ENCODE assay signal across 8 cellular contexts in the genomic region with DNA sequence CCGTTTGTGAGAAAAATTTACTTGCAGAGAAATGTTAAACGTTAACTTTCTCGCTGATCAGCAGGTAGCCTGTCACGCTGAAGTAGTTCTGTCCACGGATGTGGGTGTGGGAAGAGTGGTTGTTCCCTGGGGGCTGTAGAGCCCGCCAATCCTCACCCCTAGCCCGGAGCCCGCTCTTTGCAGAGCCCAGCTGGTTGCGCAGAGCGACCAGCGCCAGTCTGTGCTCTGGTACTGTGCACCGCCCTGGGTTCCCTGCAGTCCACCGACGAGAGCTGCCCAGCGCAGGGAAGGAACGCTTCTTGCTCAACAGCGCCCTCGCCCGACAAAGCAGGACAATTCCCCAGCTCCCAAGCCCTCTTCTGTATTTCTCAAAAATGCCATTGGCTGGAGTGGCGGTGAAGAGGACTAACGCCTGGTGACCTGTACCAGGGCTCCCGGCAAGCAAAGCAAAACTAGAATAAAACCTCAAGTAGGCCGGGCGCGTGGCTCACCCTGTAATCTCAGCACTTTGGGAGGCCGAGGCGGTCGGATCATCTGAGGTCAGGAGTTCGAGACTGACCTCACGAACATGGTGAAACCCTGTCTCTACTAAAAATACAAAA. TPM values are rescaled to one million over a fixed set of nuclear protein-coding genes. Genes with fewer than 3 reads are reported as not detected.
DNase-seq lines count a peak whose midpoint lies in the region; ATAC-seq, FAIRE-seq and TF ChIP-seq lines count a peak whose summit lies in the region.

No MANE protein-coding gene starts in this region.

- peak overlapping the region; percentile 60 to 79 for H3K4me3 Mint-ChIP-seq in stimulated activated naive CD8-positive, alpha-beta T cell treated with anti-CD3 and anti-CD28 coated beads, Interleukin-15, amount 100 ng/mL, for 72 hours

- peaks cover 23% of the 10 kb centered on the region for H3K27me3 ChIP-seq in neural cell (ENCODE audit: insufficient read depth, low read depth, low read length)

- H4K20me1 ChIP-seq in neural cell (ENCODE audit: insufficient read depth) = no peaks in the 10 kb centered on the region

- ATAC-seq in GM21786 (IDR thresholded peaks at IDR 0.05; ENCODE audit: unreplicated experiment) = peak; percentile 96
- peak; percentile 90 for ATAC-seq in stimulated activated naive CD8-positive, alpha-beta T cell treated with anti-CD3 and anti-CD28 coated beads, Interleukin-15, amount 100 ng/mL, for 72 hours

- H3K4me2 ChIP-seq in neural cell (ENCODE audit: low read length) = no peak overlapping the region

- no peaks in the 10 kb centered on the region for H3K79me2 ChIP-seq in neural cell (replicated peaks; ENCODE audit: insufficient read depth, low read length)

- H3K4me1 Mint-ChIP-seq in stimulated activated naive CD8-positive, alpha-beta T cell treated with anti-CD3 and anti-CD28 coated beads, Interleukin-15, amount 100 ng/mL, for 72 hours = peaks cover 19% of the 10 kb centered on the region

- H3K9me3 ChIP-seq in neural cell (ENCODE audit: low read length) = peaks cover 5% of the 10 kb centered on the region

- H2AFZ ChIP-seq in neural cell (ENCODE audit: low read depth, low read length) = no peak overlapping the region

- H3F3A ChIP-seq in neural cell (ENCODE audit: insufficient read depth, low read length, poor library complexity, severe bottlenecking) = no peaks in the 10 kb centered on the region

- peak; percentile 55 for FAIRE-seq in RCC 7860 (lab: Jason Lieb, UNC)

- TF ChIP-seq CTCF in fibroblast of pulmonary artery (IDR thresholded peaks at IDR 0.05; ENCODE audit: low read length, missing control alignments) (peak; percentile 88), neural cell (IDR thresholded peaks at IDR 0.05; ENCODE audit: poor library complexity, severe bottlenecking) (peak; percentile 43)

- H3K27me3 Mint-ChIP-seq in stimulated activated naive CD8-positive, alpha-beta T cell treated with anti-CD3 and anti-CD28 coated beads, Interleukin-15, amount 100 ng/mL, for 72 hours = peaks cover 70% of the 10 kb centered on the region

- no peak for TF ChIP-seq RAD21 in neural cell (conservative IDR thresholded peaks at IDR 0.05)

- H3K9me3 Mint-ChIP-seq in stimulated activated naive CD8-positive, alpha-beta T cell treated with anti-CD3 and anti-CD28 coated beads, Interleukin-15, amount 100 ng/mL, for 72 hours = no peaks in the 10 kb centered on the region

- no peak overlapping the region for H3K9ac ChIP-seq in neural cell (ENCODE audit: low read length)

- no peak overlapping the region for H3K27ac Mint-ChIP-seq in stimulated activated naive CD8-positive, alpha-beta T cell treated with anti-CD3 and anti-CD28 coated beads, Interleukin-15, amount 100 ng/mL, for 72 hours

- DNase-seq in DMS79 (lab: John Stamatoyannopoulos, UW) = peak; percentile 91
- DNase-seq in LHCN-M2 (ENCODE audit: low read depth) = peak; percentile 81
- DNase-seq in RCC 7860 (ENCODE audit: low spot score) = peak; percentile 82
- DNase-seq in activated T-helper 1 cell treated with anti-CD3 and anti-CD28 coated beads, Interleukin-2, amount 50 U/mL, for 16 hours (ENCODE audit: low read depth in 1 of 2, low spot score in 1 of 2) = peak; percentile 61 to 69
- DNase-seq in fibroblast of pulmonary artery (ENCODE audit: low read depth) = peak; percentile 89
- DNase-seq in stimulated activated naive CD8-positive, alpha-beta T cell treated with anti-CD3 and anti-CD28 coated beads, Interleukin-15, amount 100 ng/mL, for 72 hours = peak; percentile 77 to 83

- peak overlapping the region; percentile 48 for H3K4me3 ChIP-seq in fibroblast of pulmonary artery (replicated peaks; ENCODE audit: low read depth, low read length)
- no peak overlapping the region for H3K4me3 ChIP-seq in neural cell (ENCODE audit: low read length)

- no peaks in the 10 kb centered on the region for H3K9me2 ChIP-seq in neural cell (ENCODE audit: insufficient read depth, low read length)

- H3K27ac ChIP-seq in neural cell (ENCODE audit: low read length) = no peak overlapping the region

- TF ChIP-seq EP300 in neural cell (conservative IDR thresholded peaks at IDR 0.05; ENCODE audit: poor library complexity, severe bottlenecking) = no peak

- H3K36me3 ChIP-seq in neural cell (ENCODE audit: insufficient read depth, low read length) = no peaks in the 10 kb centered on the region

TF ChIP-seq in neural cell, 6 proteins besides CTCF, POLR2A, EP300 and RAD21:
- TF ChIP-seq SMC3 (conservative IDR thresholded peaks at IDR 0.05; ENCODE audit: poor library complexity) (no peak), POLR2AphosphoS5 (IDR thresholded peaks at IDR 0.05) (no peak), MXI1 (conservative IDR thresholded peaks at IDR 0.05; ENCODE audit: poor library complexity, severe bottlenecking) (no peak), EZH2 (IDR thresholded peaks at IDR 0.05; ENCODE audit: borderline replicate concordance, insufficient read depth, low read length, poor library complexity, severe bottlenecking) (no peak), TAF1 (IDR thresholded peaks at IDR 0.05; ENCODE audit: low read depth) (no peak)
- TF ChIP-seq, protein P1, sequence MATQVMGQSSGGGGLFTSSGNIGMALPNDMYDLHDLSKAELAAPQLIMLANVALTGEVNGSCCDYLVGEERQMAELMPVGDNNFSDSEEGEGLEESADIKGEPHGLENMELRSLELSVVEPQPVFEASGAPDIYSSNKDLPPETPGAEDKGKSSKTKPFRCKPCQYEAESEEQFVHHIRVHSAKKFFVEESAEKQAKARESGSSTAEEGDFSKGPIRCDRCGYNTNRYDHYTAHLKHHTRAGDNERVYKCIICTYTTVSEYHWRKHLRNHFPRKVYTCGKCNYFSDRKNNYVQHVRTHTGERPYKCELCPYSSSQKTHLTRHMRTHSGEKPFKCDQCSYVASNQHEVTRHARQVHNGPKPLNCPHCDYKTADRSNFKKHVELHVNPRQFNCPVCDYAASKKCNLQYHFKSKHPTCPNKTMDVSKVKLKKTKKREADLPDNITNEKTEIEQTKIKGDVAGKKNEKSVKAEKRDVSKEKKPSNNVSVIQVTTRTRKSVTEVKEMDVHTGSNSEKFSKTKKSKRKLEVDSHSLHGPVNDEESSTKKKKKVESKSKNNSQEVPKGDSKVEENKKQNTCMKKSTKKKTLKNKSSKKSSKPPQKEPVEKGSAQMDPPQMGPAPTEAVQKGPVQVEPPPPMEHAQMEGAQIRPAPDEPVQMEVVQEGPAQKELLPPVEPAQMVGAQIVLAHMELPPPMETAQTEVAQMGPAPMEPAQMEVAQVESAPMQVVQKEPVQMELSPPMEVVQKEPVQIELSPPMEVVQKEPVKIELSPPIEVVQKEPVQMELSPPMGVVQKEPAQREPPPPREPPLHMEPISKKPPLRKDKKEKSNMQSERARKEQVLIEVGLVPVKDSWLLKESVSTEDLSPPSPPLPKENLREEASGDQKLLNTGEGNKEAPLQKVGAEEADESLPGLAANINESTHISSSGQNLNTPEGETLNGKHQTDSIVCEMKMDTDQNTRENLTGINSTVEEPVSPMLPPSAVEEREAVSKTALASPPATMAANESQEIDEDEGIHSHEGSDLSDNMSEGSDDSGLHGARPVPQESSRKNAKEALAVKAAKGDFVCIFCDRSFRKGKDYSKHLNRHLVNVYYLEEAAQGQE (IDR thresholded peaks at IDR 0.05; ENCODE audit: borderline replicate concordance) = no peak

RNA-seq across cellular contexts. Expression of a gene that starts 3.3 kb away (rescaled TPM):
- not detected in 2 replicates for total RNA-seq in LHCN-M2 (2014; rRNA removed)
- polyA plus RNA-seq in LHCN-M2 (2012) = not detected
- 0.24 and 0.76 TPM in 2 replicates for polyA plus RNA-seq in neural cell
- polyA minus RNA-seq in neural cell = 0.35 TPM in 1 of 2 replicates, not detected in the other

RNA-seq across cellular contexts. Expression of a gene that starts 43.4 kb away (rescaled TPM):
- 30.9 and 34.0 TPM in 2 replicates for total RNA-seq in LHCN-M2 (2014; rRNA removed)
- 14.3 TPM for polyA plus RNA-seq in LHCN-M2 (2012)
- polyA plus RNA-seq in neural cell = 11.5 and 12.1 TPM in 2 replicates
- polyA minus RNA-seq in neural cell = 30.7 and 41.8 TPM in 2 replicates
